24 cellular contexts compared by ENCODE assay signal in the genomic region with DNA sequence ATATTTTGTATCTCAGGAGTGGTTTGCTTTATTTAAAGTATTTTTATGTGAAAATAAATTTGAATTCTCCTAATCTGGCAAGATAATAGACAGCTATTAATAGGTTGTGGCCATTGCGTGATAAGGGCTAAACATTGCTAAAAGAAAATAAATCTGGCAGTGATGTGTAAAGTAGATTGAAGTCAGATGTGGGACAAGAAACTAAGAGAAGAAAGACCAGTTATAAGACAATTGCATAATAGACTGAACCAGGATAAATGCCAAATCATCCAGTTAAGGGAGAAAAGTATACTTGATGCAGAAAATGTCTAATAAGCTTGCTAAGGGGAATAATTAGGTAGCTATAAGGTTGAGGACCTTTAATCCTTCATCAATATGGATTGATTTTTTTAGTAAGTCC.
DNase-seq lines count a peak whose midpoint lies in the region; ATAC-seq and TF ChIP-seq lines count a peak whose summit lies in the region.
"Had no signal": no experiment of that assay in that cellular context is flagged by ENCODE, and none has a peak within 500 bp of the region (broad histone marks: within the 10 kb centered on the region; RNA-seq: fewer than 3 reads in every experiment).

No MANE protein-coding gene starts in this region.

- no peak for TF ChIP-seq EP300 in SK-N-SH (IDR thresholded peaks at IDR 0.05; ENCODE audit: borderline replicate concordance in 1 of 2, low read depth in 1 of 2, low read length in 1 of 2)

- POLR2A ChIA-PET in SK-N-SH (lab: Yijun Ruan, JAX): no interaction called here

- H3K27ac Mint-ChIP-seq in nephron: peak overlapping the region in 2 of 3 experiments; percentile 1 to 38
- no peak overlapping the region for H3K27ac Mint-ChIP-seq in stimulated activated naive CD8-positive, alpha-beta T cell treated with anti-CD3 and anti-CD28 coated beads, Interleukin-15, amount 100 ng/mL, for 72 hours
- H3K27ac Mint-ChIP-seq: activated B cell treated with CpG ODN at 0.5 μM for 24 hours; activated T-helper 2 cell treated with anti-CD3 and anti-CD28 coated beads, Interferon-gamma antibody, Interleukin-2, Interleukin-4, amounts not matched to agents 10 μg/mL and 5 μg/mL and 100 μg/mL, durations not matched to agents 14 hours and 24 hours and 36 hours; stimulated activated memory B cell treated with anti-CD40 and anti-IgM and Interleukin-4, amounts not matched to agents 10 μg/mL and 1 μg/mL and 100 μg/mL, for 72 hours had no signal

- H3K36me3 ChIP-seq in SK-N-SH (replicated peaks in 1 of 2; ENCODE audit: control insufficient read depth in 1 of 2, insufficient read depth in 2 of 2, low read length in 1 of 2): no peaks in the 10 kb centered on the region
- H3K36me3 ChIP-seq: pancreas, spleen, upper lobe of left lung had no signal

- no peaks in the 10 kb centered on the region for H3K27me3 ChIP-seq in SK-N-SH (ENCODE audit: insufficient read depth)
- H3K27me3 ChIP-seq: pancreas, spleen, upper lobe of left lung had no signal

- no peaks in the 10 kb centered on the region for H3K36me3 Mint-ChIP-seq in nephron (ENCODE audit: low read depth)
- H3K36me3 Mint-ChIP-seq: stimulated activated memory B cell treated with anti-CD40 and anti-IgM and Interleukin-4, amounts not matched to agents 10 μg/mL and 1 μg/mL and 100 μg/mL, for 72 hours had no signal

- no peaks in the 10 kb centered on the region for H3K27me3 Mint-ChIP-seq in nephron (ENCODE audit: low read depth)
- no peaks in the 10 kb centered on the region for H3K27me3 Mint-ChIP-seq in stimulated activated naive CD8-positive, alpha-beta T cell treated with anti-CD3 and anti-CD28 coated beads, Interleukin-15, amount 100 ng/mL, for 72 hours
- H3K27me3 Mint-ChIP-seq: activated B cell treated with CpG ODN at 0.5 μM for 24 hours; stimulated activated memory B cell treated with anti-CD40 and anti-IgM and Interleukin-4, amounts not matched to agents 10 μg/mL and 1 μg/mL and 100 μg/mL, for 72 hours had no signal

- H3F3A ChIP-seq in SK-N-SH (replicated peaks; ENCODE audit: insufficient read depth): peaks cover 5% of the 10 kb centered on the region

- H3K4me2 ChIP-seq in SK-N-SH: no peak overlapping the region

- H3K4me1 Mint-ChIP-seq in nephron: peaks cover 18% of the 10 kb centered on the region
- no peaks in the 10 kb centered on the region for H3K4me1 Mint-ChIP-seq in stimulated activated naive CD8-positive, alpha-beta T cell treated with anti-CD3 and anti-CD28 coated beads, Interleukin-15, amount 100 ng/mL, for 72 hours
- H3K4me1 Mint-ChIP-seq: activated B cell treated with CpG ODN at 0.5 μM for 24 hours; stimulated activated memory B cell treated with anti-CD40 and anti-IgM and Interleukin-4, amounts not matched to agents 10 μg/mL and 1 μg/mL and 100 μg/mL, for 72 hours had no signal

- no peaks in the 10 kb centered on the region for H3K79me2 ChIP-seq in SK-N-SH (ENCODE audit: insufficient read depth)

- H3K9me2 ChIP-seq in SK-N-SH: no peaks in the 10 kb centered on the region

- TF ChIP-seq RAD21 in SK-N-SH (IDR thresholded peaks at IDR 0.05; ENCODE audit: low read length): no peak

- in situ Hi-C loops in ACHN (cut with HindIII; ENCODE audit: low pct_ligation_motif_present, low pct_unique_long_range_greater_than_20kb, low sequenced_read_pairs): no loop called here

- no peak overlapping the region for H2AFZ ChIP-seq in SK-N-SH (ENCODE audit: low read depth)

- peak; percentile 92 for DNase-seq in AG09309 (ENCODE audit: low read depth)
- no peak for DNase-seq in SK-N-SH
- peak; percentile 98 for DNase-seq in fibroblast of peridontal ligament (ENCODE audit: extremely low read depth)
- DNase-seq in omental fat pad (ENCODE audit: low spot score): no peak
- DNase-seq in ACHN: no peak
- no peak for DNase-seq in stimulated activated naive CD8-positive, alpha-beta T cell treated with anti-CD3 and anti-CD28 coated beads, Interleukin-15, amount 100 ng/mL, for 72 hours
- DNase-seq: activated B cell treated with CpG ODN at 0.5 μM for 24 hours; activated CD8-positive, alpha-beta memory T cell treated with anti-CD3 and anti-CD28 coated beads for 24 hours; anterior cingulate cortex; dermis blood vessel endothelial cell; GF-D8; H7; NCI-H146; NCI-H226; pancreas; SHP77 treated with DMSO at 0.1 percent for 48 hours; spleen; T-helper 2 cell; upper lobe of left lung had no signal

- CTCF ChIA-PET in SK-N-SH (lab: Yijun Ruan, JAX): interaction anchor here (0.7 kb wide), 1 partner anchor 42 kb away, joined by 3 read pairs; no protein-coding TSS in a partner anchor

- H3K9me3 Mint-ChIP-seq in nephron: no peaks in the 10 kb centered on the region
- H3K9me3 Mint-ChIP-seq in stimulated activated naive CD8-positive, alpha-beta T cell treated with anti-CD3 and anti-CD28 coated beads, Interleukin-15, amount 100 ng/mL, for 72 hours: no peaks in the 10 kb centered on the region
- H3K9me3 Mint-ChIP-seq: activated B cell treated with CpG ODN at 0.5 μM for 24 hours; activated T-helper 2 cell treated with anti-CD3 and anti-CD28 coated beads, Interferon-gamma antibody, Interleukin-2, Interleukin-4, amounts not matched to agents 10 μg/mL and 5 μg/mL and 100 μg/mL, durations not matched to agents 14 hours and 24 hours and 36 hours; stimulated activated memory B cell treated with anti-CD40 and anti-IgM and Interleukin-4, amounts not matched to agents 10 μg/mL and 1 μg/mL and 100 μg/mL, for 72 hours had no signal

- no peak overlapping the region for H3K4me3 ChIP-seq in AG09309 (ENCODE audit: control insufficient read depth, low read depth, low read length)
- no peak overlapping the region for H3K4me3 ChIP-seq in SK-N-SH (ENCODE audit: low read depth in 2 of 2, low read length in 1 of 2)
- H3K4me3 ChIP-seq: pancreas, spleen, upper lobe of left lung had no signal

- H3K27ac ChIP-seq in SK-N-SH (ENCODE audit: low read depth in 2 of 2, low read length in 1 of 2): no peak overlapping the region
- H3K27ac ChIP-seq: pancreas, spleen had no signal

- ATAC-seq in omental fat pad (ENCODE audit: low FRiP score): no peak
- ATAC-seq in HG03342 (IDR thresholded peaks at IDR 0.05; ENCODE audit: unreplicated experiment): no peak
- ATAC-seq in stimulated activated naive CD8-positive, alpha-beta T cell treated with anti-CD3 and anti-CD28 coated beads, Interleukin-15, amount 100 ng/mL, for 72 hours: no peak
- ATAC-seq: esophagus mucosa; pancreas; stimulated activated memory B cell treated with anti-CD40 and anti-IgM and Interleukin-4, amounts not matched to agents 10 μg/mL and 1 μg/mL and 100 μg/mL, for 72 hours had no signal

- H3K4me3 Mint-ChIP-seq in nephron: no peak overlapping the region
- no peak overlapping the region for H3K4me3 Mint-ChIP-seq in stimulated activated naive CD8-positive, alpha-beta T cell treated with anti-CD3 and anti-CD28 coated beads, Interleukin-15, amount 100 ng/mL, for 72 hours
- H3K4me3 Mint-ChIP-seq: activated B cell treated with CpG ODN at 0.5 μM for 24 hours; stimulated activated memory B cell treated with anti-CD40 and anti-IgM and Interleukin-4, amounts not matched to agents 10 μg/mL and 1 μg/mL and 100 μg/mL, for 72 hours had no signal

- H4K20me1 ChIP-seq in SK-N-SH (ENCODE audit: insufficient read depth): no peaks in the 10 kb centered on the region

- no peaks in the 10 kb centered on the region; a peak in 1 of 4 replicates for H3K4me1 ChIP-seq in SK-N-SH (ENCODE audit: control insufficient read depth in 1 of 2, insufficient read depth in 2 of 2, low read depth in 1 of 2, low read length in 1 of 2)
- H3K4me1 ChIP-seq: spleen had no signal

- no peak overlapping the region for H3K9ac ChIP-seq in SK-N-SH

- 67% methylated on average over 1 of the region's 1 CpG for WGBS in SK-N-SH (ENCODE audit: low lambda C conversion rate)

- TF ChIP-seq CTCF in AG09309 (IDR thresholded peaks at IDR 0.05; ENCODE audit: control insufficient read depth, insufficient read depth, low read depth, low read length, missing control alignments) (no peak), SK-N-SH (IDR thresholded peaks at IDR 0.05) (no peak), nephron (IDR thresholded peaks at IDR 0.05; ENCODE audit: unreplicated experiment in 3 of 3) (no peak), omental fat pad (IDR thresholded peaks at IDR 0.05) (no peak)

- H3K9me3 ChIP-seq in SK-N-SH: no peaks in the 10 kb centered on the region
- H3K9me3 ChIP-seq: pancreas, spleen, upper lobe of left lung had no signal

TF ChIP-seq in SK-N-SH, 30 proteins besides CTCF, POLR2A, EP300 and RAD21:
- no peak for TF ChIP-seq FOSL2 (IDR thresholded peaks at IDR 0.05; ENCODE audit: borderline replicate concordance, low read depth)
- TF ChIP-seq, protein P1, sequence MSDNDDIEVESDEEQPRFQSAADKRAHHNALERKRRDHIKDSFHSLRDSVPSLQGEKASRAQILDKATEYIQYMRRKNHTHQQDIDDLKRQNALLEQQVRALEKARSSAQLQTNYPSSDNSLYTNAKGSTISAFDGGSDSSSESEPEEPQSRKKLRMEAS (IDR thresholded peaks at IDR 0.05; ENCODE audit: low read depth): no peak
- peak; percentile 16; the same call in 1 of the 2 replicates for TF ChIP-seq TCF12 (IDR thresholded peaks at IDR 0.05)
- no peak for TF ChIP-seq NFIC (IDR thresholded peaks at IDR 0.05; ENCODE audit: borderline replicate concordance)

Comparison
In these comparisons a context has a peak if more than half of its experiments do, and no peak if none do; other contexts are left out.
1. DNase-seq: peak in AG09309 (single experiment) and fibroblast of peridontal ligament (single experiment); none in SK-N-SH (single experiment), omental fat pad (single experiment), ACHN (single experiment) and stimulated activated naive CD8-positive, alpha-beta T cell treated with anti-CD3 and anti-CD28 coated beads, Interleukin-15, amount 100 ng/mL, for 72 hours (0 of 2).
2. H3K27ac Mint-ChIP-seq: peak in nephron (2 of 3); none in stimulated activated naive CD8-positive, alpha-beta T cell treated with anti-CD3 and anti-CD28 coated beads, Interleukin-15, amount 100 ng/mL, for 72 hours (0 of 2).